30 cellular contexts compared by ENCODE assay signal in the genomic region with DNA sequence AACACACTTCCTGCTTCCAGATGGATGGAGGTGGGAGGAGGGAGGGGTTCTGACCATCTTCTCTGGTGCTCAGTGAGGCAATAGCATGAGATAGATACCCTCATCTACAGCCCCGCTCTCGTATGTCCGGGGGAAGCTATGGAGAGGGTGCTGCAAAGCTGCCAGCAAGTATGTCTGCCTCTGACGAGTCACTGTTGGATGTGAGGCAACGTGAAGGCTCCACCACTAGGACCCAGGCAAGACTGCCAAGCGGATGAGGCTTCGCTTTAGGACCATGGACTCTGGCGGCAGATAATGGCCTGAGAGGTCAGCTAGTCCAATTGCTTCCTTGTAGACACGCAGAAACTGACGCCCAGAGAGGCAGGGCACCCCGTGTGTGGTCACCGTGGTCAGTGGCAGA.
"Had no signal": no experiment of that assay in that cellular context is flagged by ENCODE, and none has a peak within 500 bp of the region (broad histone marks: within the 10 kb centered on the region; RNA-seq: fewer than 3 reads in every experiment).

No MANE protein-coding gene starts in this region.

- H3K4me1 ChIP-seq: esophagus muscularis mucosa, foreskin keratinocyte, gastrocnemius medialis, heart left ventricle had no signal

- H3K27me3 Mint-ChIP-seq: activated CD4-positive, alpha-beta T cell treated with anti-CD3 and anti-CD28 coated beads, Interleukin-2, amount 10 ng/mL, durations not matched to agents 24 days and 14 days; activated CD8-positive, alpha-beta memory T cell treated with anti-CD3 and anti-CD28 coated beads, Interleukin-2, amount 10 ng/mL, durations not matched to agents 7 days and 5 days had no signal

- H3K36me3 ChIP-seq: brain microvascular endothelial cell, esophagus muscularis mucosa, gastrocnemius medialis, heart left ventricle had no signal

- H3K36me3 Mint-ChIP-seq: activated CD4-positive, alpha-beta memory T cell treated with anti-CD3 and anti-CD28 coated beads for 36 hours; activated CD8-positive, alpha-beta memory T cell treated with anti-CD3 and anti-CD28 coated beads, Interleukin-2, amount 10 ng/mL, durations not matched to agents 7 days and 5 days; activated naive CD8-positive, alpha-beta T cell had no signal

- H3K4me3 Mint-ChIP-seq: activated CD4-positive, alpha-beta memory T cell treated with anti-CD3 and anti-CD28 coated beads for 36 hours; activated CD4-positive, alpha-beta T cell treated with anti-CD3 and anti-CD28 coated beads, Interleukin-2, amount 10 ng/mL, durations not matched to agents 24 days and 14 days; activated CD8-positive, alpha-beta memory T cell treated with anti-CD3 and anti-CD28 coated beads, Interleukin-2, amount 10 ng/mL, durations not matched to agents 7 days and 5 days; activated CD8-positive, alpha-beta T cell treated with anti-CD3 and anti-CD28 coated beads, Interleukin-2, amount 10 ng/mL, durations not matched to agents 7 days and 5 days; activated naive CD8-positive, alpha-beta T cell; activated T-helper 1 cell treated with anti-CD3 and anti-CD28 coated beads, Interleukin-12 subunit alpha, Interleukin-12 subunit beta, Interleukin-2, Interleukin-4 antibody, amounts not matched to agents 30 ng/mL and 10 ng/mL and 1 ng/mL, durations not matched to agents 14 hours and 24 hours and 36 hours; central memory CD8-positive, alpha-beta T cell; effector memory CD8-positive, alpha-beta T cell; WTC11 had no signal

- ATAC-seq: activated CD8-positive, alpha-beta memory T cell treated with anti-CD3 and anti-CD28 coated beads, Interleukin-2, amount 10 ng/mL, durations not matched to agents 7 days and 5 days; activated CD8-positive, alpha-beta T cell treated with anti-CD3 and anti-CD28 coated beads, Interleukin-2, amount 10 ng/mL, durations not matched to agents 7 days and 5 days; effector memory CD8-positive, alpha-beta T cell; foreskin keratinocyte; gastrocnemius medialis; heart left ventricle; WTC11 had no signal

- H3K4me3 ChIP-seq: esophagus muscularis mucosa, gastrocnemius medialis, heart left ventricle had no signal

- H3K9me3 ChIP-seq: esophagus muscularis mucosa, gastrocnemius medialis, heart left ventricle had no signal

- H3K4me1 Mint-ChIP-seq: activated CD4-positive, alpha-beta T cell treated with anti-CD3 and anti-CD28 coated beads, Interleukin-2, amount 10 ng/mL, durations not matched to agents 24 days and 14 days; activated CD8-positive, alpha-beta memory T cell treated with anti-CD3 and anti-CD28 coated beads, Interleukin-2, amount 10 ng/mL, durations not matched to agents 7 days and 5 days; central memory CD8-positive, alpha-beta T cell; WTC11 had no signal

- H3K9me3 Mint-ChIP-seq: activated CD4-positive, alpha-beta memory T cell treated with anti-CD3 and anti-CD28 coated beads for 36 hours; activated T-helper 1 cell treated with anti-CD3 and anti-CD28 coated beads, Interleukin-12 subunit alpha, Interleukin-12 subunit beta, Interleukin-2, Interleukin-4 antibody, amounts not matched to agents 30 ng/mL and 10 ng/mL and 1 ng/mL, durations not matched to agents 14 hours and 24 hours and 36 hours; activated T-helper 2 cell treated with anti-CD3 and anti-CD28 coated beads, Interferon-gamma antibody, Interleukin-2, Interleukin-4, amounts not matched to agents 10 μg/mL and 5 μg/mL and 100 μg/mL, durations not matched to agents 14 hours and 24 hours and 36 hours had no signal

- H3K27me3 ChIP-seq: brain microvascular endothelial cell, foreskin keratinocyte, gastrocnemius medialis had no signal

- H3K27ac Mint-ChIP-seq: activated CD4-positive, alpha-beta memory T cell treated with anti-CD3 and anti-CD28 coated beads for 36 hours; activated CD4-positive, alpha-beta T cell treated with anti-CD3 and anti-CD28 coated beads, Interleukin-2, amount 10 ng/mL, durations not matched to agents 24 days and 14 days; activated CD8-positive, alpha-beta memory T cell treated with anti-CD3 and anti-CD28 coated beads, Interleukin-2, amount 10 ng/mL, durations not matched to agents 7 days and 5 days; activated CD8-positive, alpha-beta T cell treated with anti-CD3 and anti-CD28 coated beads, Interleukin-2, amount 10 ng/mL, durations not matched to agents 7 days and 5 days; activated naive CD8-positive, alpha-beta T cell; activated T-helper 1 cell treated with anti-CD3 and anti-CD28 coated beads, Interleukin-12 subunit alpha, Interleukin-12 subunit beta, Interleukin-2, Interleukin-4 antibody, amounts not matched to agents 30 ng/mL and 10 ng/mL and 1 ng/mL, durations not matched to agents 14 hours and 24 hours and 36 hours; activated T-helper 2 cell treated with anti-CD3 and anti-CD28 coated beads, Interferon-gamma antibody, Interleukin-2, Interleukin-4, amounts not matched to agents 10 μg/mL and 5 μg/mL and 100 μg/mL, durations not matched to agents 14 hours and 24 hours and 36 hours; effector memory CD8-positive, alpha-beta T cell; WTC11 had no signal

- H3K27ac ChIP-seq: brain microvascular endothelial cell, esophagus muscularis mucosa, foreskin keratinocyte, gastrocnemius medialis, heart left ventricle, VCaP had no signal

- DNase-seq: activated CD4-positive, alpha-beta memory T cell treated with anti-CD3 and anti-CD28 coated beads for 36 hours; activated CD4-positive, alpha-beta T cell treated with anti-CD3 and anti-CD28 coated beads, Interleukin-2, amount 10 ng/mL, durations not matched to agents 24 days and 14 days; activated CD8-positive, alpha-beta memory T cell treated with anti-CD3 and anti-CD28 coated beads, Interleukin-2, amount 10 ng/mL, durations not matched to agents 7 days and 5 days; activated CD8-positive, alpha-beta memory T cell treated with anti-CD3 and anti-CD28 coated beads, Interleukin-2, amount 50 U/mL, for 4 hours; activated CD8-positive, alpha-beta T cell treated with anti-CD3 and anti-CD28 coated beads, Interleukin-2, amount 10 ng/mL, durations not matched to agents 7 days and 5 days; activated gamma-delta T cell treated with Interleukin-2 at 50 U/mL for 16 hours; activated naive CD4-positive, alpha-beta T cell treated with anti-CD3 and anti-CD28 coated beads, Interleukin-2, amount 50 U/mL, for 16 hours; activated naive CD4-positive, alpha-beta T cell treated with Interleukin-2 at 50 U/mL for 16 hours; activated T-cell treated with anti-CD3 and anti-CD28 coated beads, Interleukin-2, amount 50 U/mL, for 1 hour; activated T-cell treated with anti-CD3 and anti-CD28 coated beads, Interleukin-2, amount 50 U/mL, for 48 hours; amniotic stem cell; anterior cingulate cortex; brain microvascular endothelial cell; cortex of kidney; dermis blood vessel endothelial cell; effector CD4-positive, alpha-beta T cell; effector memory CD8-positive, alpha-beta T cell; erythroblast; foreskin keratinocyte; gastrocnemius medialis; glutamatergic neuron; T-helper 2 cell had no signal
